In the genomic region with DNA sequence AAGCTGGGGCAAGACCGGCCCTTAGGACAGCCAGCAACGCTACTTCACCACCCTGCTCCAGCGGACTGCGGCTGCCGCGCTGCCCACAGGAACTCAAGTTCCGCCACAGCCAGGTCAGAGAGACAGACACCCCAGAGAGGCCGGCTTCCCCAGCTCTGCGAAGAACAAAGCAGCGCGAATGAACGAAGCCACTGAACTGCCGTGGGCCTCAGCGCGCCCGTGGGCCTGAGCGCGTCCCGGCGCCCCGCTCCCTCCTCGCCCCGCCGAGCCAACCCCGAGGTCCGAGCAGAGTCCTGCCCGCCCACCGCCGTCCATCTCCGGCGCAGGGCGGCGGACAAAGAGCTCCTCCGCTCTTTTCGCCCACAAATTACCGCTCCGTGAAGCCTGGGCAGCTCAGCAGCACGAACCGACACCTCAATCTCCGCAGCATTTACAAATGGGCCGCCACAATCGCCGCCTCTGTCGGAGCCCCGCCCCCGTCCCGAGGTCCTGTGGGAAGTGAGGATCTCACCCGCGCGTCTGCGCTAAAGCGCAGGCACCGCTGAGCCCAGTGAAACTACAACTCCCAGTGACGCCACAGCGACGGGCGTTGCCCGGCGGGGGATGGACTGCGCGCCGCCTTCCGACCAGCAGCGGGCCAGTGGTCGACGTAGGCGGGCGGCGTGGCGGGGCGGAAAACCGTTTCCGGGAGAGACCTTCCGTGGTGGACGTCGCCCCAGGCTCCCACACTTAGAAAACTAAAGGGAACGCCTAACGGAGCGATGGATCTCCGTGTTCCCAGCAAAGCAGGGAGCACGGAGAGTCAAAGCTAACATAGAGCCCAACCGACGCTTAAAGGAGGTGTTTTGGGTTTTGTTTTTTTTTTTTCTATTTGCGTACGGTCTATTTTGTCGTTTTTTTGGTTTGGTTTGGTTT, we compare ENCODE assay signal across 1 cellular context.
TF ChIP-seq lines count a peak whose summit lies in the region.

No MANE protein-coding gene starts in this region.

TF ChIP-seq in HepG2, 621 proteins besides CTCF, POLR2A, EP300 and RAD21 (continued from another document and continues in another):
- TF ChIP-seq, protein P1, sequence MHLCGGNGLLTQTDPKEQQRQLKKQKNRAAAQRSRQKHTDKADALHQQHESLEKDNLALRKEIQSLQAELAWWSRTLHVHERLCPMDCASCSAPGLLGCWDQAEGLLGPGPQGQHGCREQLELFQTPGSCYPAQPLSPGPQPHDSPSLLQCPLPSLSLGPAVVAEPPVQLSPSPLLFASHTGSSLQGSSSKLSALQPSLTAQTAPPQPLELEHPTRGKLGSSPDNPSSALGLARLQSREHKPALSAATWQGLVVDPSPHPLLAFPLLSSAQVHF (CRISPR knock-in tag; IDR thresholded peaks at IDR 0.05), result no peak
- TF ChIP-seq, protein P2, sequence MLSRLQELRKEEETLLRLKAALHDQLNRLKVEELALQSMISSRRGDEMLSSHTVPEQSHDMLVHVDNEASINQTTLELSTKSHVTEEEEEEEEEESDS (CRISPR knock-in tag; IDR thresholded peaks at IDR 0.05; ENCODE audit: borderline replicate concordance), result no peak
- TF ChIP-seq SCMH1 (CRISPR knock-in tag; IDR thresholded peaks at IDR 0.05; ENCODE audit: borderline replicate concordance) (no peak), ZSCAN25 (CRISPR knock-in tag; IDR thresholded peaks at IDR 0.05) (peak; percentile 26; the same call in 1 of the 2 replicates), NR1H2 (CRISPR knock-in tag; IDR thresholded peaks at IDR 0.05; ENCODE audit: borderline replicate concordance, low read depth) (no peak), ZNF3 (CRISPR knock-in tag; IDR thresholded peaks at IDR 0.05) (no peak), FOXO1 (CRISPR knock-in tag; IDR thresholded peaks at IDR 0.05) (0 out of 2 replicates have a peak, but pooled peaks have one; percentile 12), HOXA5 (CRISPR knock-in tag; IDR thresholded peaks at IDR 0.05) (0 out of 2 replicates have a peak, but pooled peaks have one; percentile 34), ZSCAN9 (CRISPR knock-in tag; IDR thresholded peaks at IDR 0.05; ENCODE audit: borderline replicate concordance) (no peak), ZNF331 (CRISPR knock-in tag; IDR thresholded peaks at IDR 0.05) (peak; percentile 69), ZNF33A (CRISPR knock-in tag; IDR thresholded peaks at IDR 0.05; ENCODE audit: borderline replicate concordance) (no peak), EZH2 (conservative IDR thresholded peaks at IDR 0.05; ENCODE audit: low read depth, low read length) (no peak), ZMYM3 (CRISPR knock-in tag; IDR thresholded peaks at IDR 0.05) (peak; percentile 62; the same call in 1 of the 2 replicates), SAFB2 (CRISPR knock-in tag; IDR thresholded peaks at IDR 0.05; ENCODE audit: borderline replicate concordance, low read depth) (peak; percentile 35; the same call in 1 of the 2 replicates), GATA4 (IDR thresholded peaks at IDR 0.05; ENCODE audit: borderline replicate concordance, low read depth) (no peak), ZNF10 (CRISPR knock-in tag; IDR thresholded peaks at IDR 0.05; ENCODE audit: borderline replicate concordance, low read depth) (no peak), ZNF792 (CRISPR knock-in tag; IDR thresholded peaks at IDR 0.05) (no peak), MXD4 (CRISPR knock-in tag; IDR thresholded peaks at IDR 0.05) (peak; percentile 38; the same call in 1 of the 2 replicates), ZNF737 (CRISPR knock-in tag; IDR thresholded peaks at IDR 0.05; ENCODE audit: borderline replicate concordance) (no peak), KAT8 (CRISPR knock-in tag; IDR thresholded peaks at IDR 0.05) (peak; percentile 90), PHF5A (CRISPR knock-in tag; IDR thresholded peaks at IDR 0.05; ENCODE audit: low read depth, unreplicated experiment) (no peak), DR1 (CRISPR knock-in tag; IDR thresholded peaks at IDR 0.05) (peak; percentile 51; the same call in 1 of the 2 replicates), ZNF143 (CRISPR knock-in tag; IDR thresholded peaks at IDR 0.05) (peak; percentile 98), KDM5A (IDR thresholded peaks at IDR 0.05; ENCODE audit: borderline replicate concordance, low read length) (peak; percentile 43), SKI (IDR thresholded peaks at IDR 0.05; ENCODE audit: partially characterized antibody) (peak; percentile 26), ZNF670 (CRISPR knock-in tag; IDR thresholded peaks at IDR 0.05; ENCODE audit: borderline replicate concordance) (peak; percentile 67; the same call in 1 of the 2 replicates), JUN (CRISPR knock-in tag; IDR thresholded peaks at IDR 0.05) (0 out of 2 replicates have a peak, but pooled peaks have one; percentile 13), ZNF83 (CRISPR knock-in tag; IDR thresholded peaks at IDR 0.05; ENCODE audit: borderline replicate concordance) (no peak; the same call in 1 of the 2 replicates), SSRP1 (CRISPR knock-in tag; IDR thresholded peaks at IDR 0.05) (no peak), SIN3A (IDR thresholded peaks at IDR 0.05; ENCODE audit: borderline replicate concordance, low read depth, low read length) (peak; percentile 95; the same call in 1 of the 2 replicates), FOXK2 (IDR thresholded peaks at IDR 0.05) (no peak), ZNF724P (CRISPR knock-in tag; IDR thresholded peaks at IDR 0.05; ENCODE audit: borderline replicate concordance) (0 out of 2 replicates have a peak, but pooled peaks have one; percentile 16), ZNF841 (CRISPR knock-in tag; IDR thresholded peaks at IDR 0.05; ENCODE audit: borderline replicate concordance) (no peak), NFE2L1 (CRISPR knock-in tag; IDR thresholded peaks at IDR 0.05; ENCODE audit: borderline replicate concordance) (no peak), NR2F1 (CRISPR knock-in tag; IDR thresholded peaks at IDR 0.05) (no peak), NKX3-1 (CRISPR knock-in tag; IDR thresholded peaks at IDR 0.05) (no peak), KLF13 (CRISPR knock-in tag; IDR thresholded peaks at IDR 0.05) (no peak), PCBP2 (optimal IDR thresholded peaks at IDR 0.05; ENCODE audit: low read depth, low read length, poor library complexity, severe bottlenecking) (no peak), ZNF546 (CRISPR knock-in tag; conservative IDR thresholded peaks at IDR 0.05) (0 out of 2 replicates have a peak, but pooled peaks have one; percentile 34), TP53 (CRISPR knock-in tag; conservative IDR thresholded peaks at IDR 0.05) (no peak), ZNF256 (CRISPR knock-in tag; conservative IDR thresholded peaks at IDR 0.05) (no peak), ZFYVE20 (CRISPR knock-in tag; IDR thresholded peaks at IDR 0.05; ENCODE audit: borderline replicate concordance, low read depth) (no peak), HOXA3 (CRISPR knock-in tag; IDR thresholded peaks at IDR 0.05) (peak; percentile 80), NCOR1 (IDR thresholded peaks at IDR 0.05; ENCODE audit: borderline replicate concordance, low read length) (peak; percentile 47; the same call in 1 of the 2 replicates), SALL2 (CRISPR knock-in tag; IDR thresholded peaks at IDR 0.05) (no peak), TMF1 (CRISPR knock-in tag; IDR thresholded peaks at IDR 0.05; ENCODE audit: low read depth) (peak; percentile 60; the same call in 1 of the 2 replicates), POLR2G (IDR thresholded peaks at IDR 0.05; ENCODE audit: low read depth, low read length) (peak; percentile 94), ZNF317 (CRISPR knock-in tag; IDR thresholded peaks at IDR 0.05) (no peak), SMAD1 (CRISPR knock-in tag; IDR thresholded peaks at IDR 0.05; ENCODE audit: borderline replicate concordance, low read depth) (no peak), FOXK1 (CRISPR knock-in tag; IDR thresholded peaks at IDR 0.05; ENCODE audit: borderline replicate concordance, low read depth) (no peak)
- TF ChIP-seq, protein P3, sequence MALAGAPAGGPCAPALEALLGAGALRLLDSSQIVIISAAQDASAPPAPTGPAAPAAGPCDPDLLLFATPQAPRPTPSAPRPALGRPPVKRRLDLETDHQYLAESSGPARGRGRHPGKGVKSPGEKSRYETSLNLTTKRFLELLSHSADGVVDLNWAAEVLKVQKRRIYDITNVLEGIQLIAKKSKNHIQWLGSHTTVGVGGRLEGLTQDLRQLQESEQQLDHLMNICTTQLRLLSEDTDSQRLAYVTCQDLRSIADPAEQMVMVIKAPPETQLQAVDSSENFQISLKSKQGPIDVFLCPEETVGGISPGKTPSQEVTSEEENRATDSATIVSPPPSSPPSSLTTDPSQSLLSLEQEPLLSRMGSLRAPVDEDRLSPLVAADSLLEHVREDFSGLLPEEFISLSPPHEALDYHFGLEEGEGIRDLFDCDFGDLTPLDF (CRISPR knock-in tag; IDR thresholded peaks at IDR 0.05), result peak; percentile 88
- TF ChIP-seq, protein P4, sequence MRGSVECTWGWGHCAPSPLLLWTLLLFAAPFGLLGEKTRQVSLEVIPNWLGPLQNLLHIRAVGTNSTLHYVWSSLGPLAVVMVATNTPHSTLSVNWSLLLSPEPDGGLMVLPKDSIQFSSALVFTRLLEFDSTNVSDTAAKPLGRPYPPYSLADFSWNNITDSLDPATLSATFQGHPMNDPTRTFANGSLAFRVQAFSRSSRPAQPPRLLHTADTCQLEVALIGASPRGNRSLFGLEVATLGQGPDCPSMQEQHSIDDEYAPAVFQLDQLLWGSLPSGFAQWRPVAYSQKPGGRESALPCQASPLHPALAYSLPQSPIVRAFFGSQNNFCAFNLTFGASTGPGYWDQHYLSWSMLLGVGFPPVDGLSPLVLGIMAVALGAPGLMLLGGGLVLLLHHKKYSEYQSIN (CRISPR knock-in tag; IDR thresholded peaks at IDR 0.05; ENCODE audit: borderline replicate concordance), result no peak
- TF ChIP-seq, protein P5, sequence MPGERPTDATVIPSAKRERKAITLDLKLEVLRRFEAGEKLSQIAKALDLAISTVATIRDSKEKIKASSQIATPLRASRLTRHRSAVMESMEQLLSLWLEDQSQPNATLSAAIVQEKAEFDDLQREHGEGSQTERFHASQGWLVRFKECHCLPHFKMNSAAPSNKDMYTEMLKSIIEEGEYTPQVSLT (CRISPR knock-in tag; IDR thresholded peaks at IDR 0.05; ENCODE audit: borderline replicate concordance, low read depth), result no peak
- TF ChIP-seq, protein P6, sequence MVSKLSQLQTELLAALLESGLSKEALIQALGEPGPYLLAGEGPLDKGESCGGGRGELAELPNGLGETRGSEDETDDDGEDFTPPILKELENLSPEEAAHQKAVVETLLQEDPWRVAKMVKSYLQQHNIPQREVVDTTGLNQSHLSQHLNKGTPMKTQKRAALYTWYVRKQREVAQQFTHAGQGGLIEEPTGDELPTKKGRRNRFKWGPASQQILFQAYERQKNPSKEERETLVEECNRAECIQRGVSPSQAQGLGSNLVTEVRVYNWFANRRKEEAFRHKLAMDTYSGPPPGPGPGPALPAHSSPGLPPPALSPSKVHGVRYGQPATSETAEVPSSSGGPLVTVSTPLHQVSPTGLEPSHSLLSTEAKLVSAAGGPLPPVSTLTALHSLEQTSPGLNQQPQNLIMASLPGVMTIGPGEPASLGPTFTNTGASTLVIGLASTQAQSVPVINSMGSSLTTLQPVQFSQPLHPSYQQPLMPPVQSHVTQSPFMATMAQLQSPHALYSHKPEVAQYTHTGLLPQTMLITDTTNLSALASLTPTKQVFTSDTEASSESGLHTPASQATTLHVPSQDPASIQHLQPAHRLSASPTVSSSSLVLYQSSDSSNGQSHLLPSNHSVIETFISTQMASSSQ (IDR thresholded peaks at IDR 0.05; ENCODE audit: low read depth), result no peak
- TF ChIP-seq, protein P6 (CRISPR knock-in tag; IDR thresholded peaks at IDR 0.05; ENCODE audit: borderline replicate concordance), result no peak; the same call in 1 of the 2 replicates
- TF ChIP-seq, protein P7, sequence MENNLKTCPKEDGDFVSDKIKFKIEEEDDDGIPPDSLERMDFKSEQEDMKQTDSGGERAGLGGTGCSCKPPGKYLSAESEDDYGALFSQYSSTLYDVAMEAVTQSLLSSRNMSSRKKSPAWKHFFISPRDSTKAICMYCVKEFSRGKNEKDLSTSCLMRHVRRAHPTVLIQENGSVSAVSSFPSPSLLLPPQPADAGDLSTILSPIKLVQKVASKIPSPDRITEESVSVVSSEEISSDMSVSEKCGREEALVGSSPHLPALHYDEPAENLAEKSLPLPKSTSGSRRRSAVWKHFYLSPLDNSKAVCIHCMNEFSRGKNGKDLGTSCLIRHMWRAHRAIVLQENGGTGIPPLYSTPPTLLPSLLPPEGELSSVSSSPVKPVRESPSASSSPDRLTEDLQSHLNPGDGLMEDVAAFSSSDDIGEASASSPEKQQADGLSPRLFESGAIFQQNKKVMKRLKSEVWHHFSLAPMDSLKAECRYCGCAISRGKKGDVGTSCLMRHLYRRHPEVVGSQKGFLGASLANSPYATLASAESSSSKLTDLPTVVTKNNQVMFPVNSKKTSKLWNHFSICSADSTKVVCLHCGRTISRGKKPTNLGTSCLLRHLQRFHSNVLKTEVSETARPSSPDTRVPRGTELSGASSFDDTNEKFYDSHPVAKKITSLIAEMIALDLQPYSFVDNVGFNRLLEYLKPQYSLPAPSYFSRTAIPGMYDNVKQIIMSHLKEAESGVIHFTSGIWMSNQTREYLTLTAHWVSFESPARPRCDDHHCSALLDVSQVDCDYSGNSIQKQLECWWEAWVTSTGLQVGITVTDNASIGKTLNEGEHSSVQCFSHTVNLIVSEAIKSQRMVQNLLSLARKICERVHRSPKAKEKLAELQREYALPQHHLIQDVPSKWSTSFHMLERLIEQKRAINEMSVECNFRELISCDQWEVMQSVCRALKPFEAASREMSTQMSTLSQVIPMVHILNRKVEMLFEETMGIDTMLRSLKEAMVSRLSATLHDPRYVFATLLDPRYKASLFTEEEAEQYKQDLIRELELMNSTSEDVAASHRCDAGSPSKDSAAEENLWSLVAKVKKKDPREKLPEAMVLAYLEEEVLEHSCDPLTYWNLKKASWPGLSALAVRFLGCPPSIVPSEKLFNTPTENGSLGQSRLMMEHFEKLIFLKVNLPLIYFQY (CRISPR knock-in tag; IDR thresholded peaks at IDR 0.05; ENCODE audit: borderline replicate concordance), result no peak
- TF ChIP-seq, protein P8, sequence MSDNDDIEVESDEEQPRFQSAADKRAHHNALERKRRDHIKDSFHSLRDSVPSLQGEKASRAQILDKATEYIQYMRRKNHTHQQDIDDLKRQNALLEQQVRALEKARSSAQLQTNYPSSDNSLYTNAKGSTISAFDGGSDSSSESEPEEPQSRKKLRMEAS (IDR thresholded peaks at IDR 0.05), result peak; percentile 57
- TF ChIP-seq, protein P9, sequence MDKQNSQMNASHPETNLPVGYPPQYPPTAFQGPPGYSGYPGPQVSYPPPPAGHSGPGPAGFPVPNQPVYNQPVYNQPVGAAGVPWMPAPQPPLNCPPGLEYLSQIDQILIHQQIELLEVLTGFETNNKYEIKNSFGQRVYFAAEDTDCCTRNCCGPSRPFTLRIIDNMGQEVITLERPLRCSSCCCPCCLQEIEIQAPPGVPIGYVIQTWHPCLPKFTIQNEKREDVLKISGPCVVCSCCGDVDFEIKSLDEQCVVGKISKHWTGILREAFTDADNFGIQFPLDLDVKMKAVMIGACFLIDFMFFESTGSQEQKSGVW (CRISPR knock-in tag; IDR thresholded peaks at IDR 0.05; ENCODE audit: borderline replicate concordance), result no peak
